Comparison of ENCODE assay signal across 8 cellular contexts in genomic region chr1:42335050-42335808, GRCh38. TPM values are rescaled to one million over a fixed set of nuclear protein-coding genes. Genes with fewer than 3 reads are reported as not detected.
DNase-seq lines count a peak whose midpoint lies in the region; ATAC-seq, FAIRE-seq and TF ChIP-seq lines count a peak whose summit lies in the region.

TSS of gene FOXJ3 (minus strand) at chr1:42335235. CDS start at chr1:42311093, 24,142 bp downstream.

- H3K4me1 Mint-ChIP-seq in astrocyte (ENCODE audit: low read depth, unreplicated experiment), result peaks cover 14% of the 10 kb centered on the region

- peak within 1 kb of the TSS; percentile 92 for H3K9ac ChIP-seq in astrocyte (ENCODE audit: low read length)

- DNase-seq in NCI-H187 treated with DMSO at 0.1 percent for 48 hours (lab: John Stamatoyannopoulos, UW) (peak; percentile 45), T-helper 22 cell (ENCODE audit: low read depth) (peak; percentile 84), astrocyte (ENCODE audit: low read depth) (peak; percentile 93), hepatocyte (ENCODE audit: low spot score) (peak; percentile 97), renal cortical epithelial cell (ENCODE audit: low read depth) (peak; percentile 76), aorta (peak; percentile 95 to 97)

- H4K20me1 ChIP-seq in astrocyte (ENCODE audit: insufficient read depth, low read length) (peaks cover 34% of the 10 kb centered on the region), hepatocyte (ENCODE audit: insufficient read depth, poor library complexity, severe bottlenecking) (peaks cover 42% of the 10 kb centered on the region)

- peak within 1 kb of the TSS; percentile 95 for H3K4me3 Mint-ChIP-seq in astrocyte (ENCODE audit: unreplicated experiment)

- peak within 1 kb of the TSS; percentile 91 for H3K4me3 ChIP-seq in astrocyte (ENCODE audit: insufficient read depth, low read depth, low read length)
- H3K4me3 ChIP-seq in hepatocyte, result peak within 1 kb of the TSS; percentile 92
- H3K4me3 ChIP-seq in aorta (ENCODE audit: low read length in 2 of 2), result peak within 1 kb of the TSS; percentile 79 to 94

- H3K36me3 Mint-ChIP-seq in astrocyte (ENCODE audit: low read depth, unreplicated experiment), result peaks cover under 1% of the 10 kb centered on the region

- H3K9me2 ChIP-seq in hepatocyte (replicated peaks; ENCODE audit: insufficient read depth), result no peaks in the 10 kb centered on the region

- H3K4me1 ChIP-seq in astrocyte (ENCODE audit: insufficient read depth, low read length) (peaks cover 13% of the 10 kb centered on the region), hepatocyte (ENCODE audit: insufficient read depth) (peaks cover 25% of the 10 kb centered on the region), aorta (ENCODE audit: control insufficient read depth in 1 of 2, insufficient read depth in 2 of 2, low read length in 2 of 2) (peaks cover 0 to 2% of the 10 kb centered on the region in 2 donors)

- H3K27me3 ChIP-seq in astrocyte (ENCODE audit: insufficient read depth, low read length) (no peaks in the 10 kb centered on the region), hepatocyte (no peaks in the 10 kb centered on the region), aorta (ENCODE audit: control insufficient read depth in 1 of 2, insufficient read depth in 2 of 2, low read length in 1 of 2) (no peaks in the 10 kb centered on the region)

- H2AFZ ChIP-seq in astrocyte (ENCODE audit: low read depth, low read length), result peak within 1 kb of the TSS; percentile 96
- H2AFZ ChIP-seq in hepatocyte, result peak within 1 kb of the TSS; percentile 59

- TF ChIP-seq CTCF in astrocyte (IDR thresholded peaks at IDR 0.05; ENCODE audit: insufficient read depth, low read depth, low read length) (no peak), hepatocyte (IDR thresholded peaks at IDR 0.05; ENCODE audit: poor library complexity) (no peak)

- H3K9me3 Mint-ChIP-seq in astrocyte (ENCODE audit: unreplicated experiment), result no peaks in the 10 kb centered on the region

- H3K27ac ChIP-seq in astrocyte (ENCODE audit: low read depth, low read length) (peak within 1 kb of the TSS; percentile 89), hepatocyte (peak within 1 kb of the TSS; percentile 98), aorta (ENCODE audit: low read depth in 1 of 2, low read length in 2 of 2) (peak within 1 kb of the TSS; percentile 64 to 68)

- ATAC-seq in GM18499 (IDR thresholded peaks at IDR 0.05; ENCODE audit: insufficient read depth, unreplicated experiment) (peak; percentile 39), HG02938 (IDR thresholded peaks at IDR 0.05; ENCODE audit: unreplicated experiment) (peak; percentile 53), aorta (ENCODE audit: low FRiP score) (peak; percentile 96)

- no peaks in the 10 kb centered on the region for H3K9me3 ChIP-seq in astrocyte (ENCODE audit: insufficient read depth, low read depth, low read length)
- no peaks in the 10 kb centered on the region for H3K9me3 ChIP-seq in hepatocyte (ENCODE audit: low read depth)
- H3K9me3 ChIP-seq in aorta (ENCODE audit: control insufficient read depth, low read length), result no peaks in the 10 kb centered on the region

- H3K4me2 ChIP-seq in astrocyte (ENCODE audit: low read length), result peak within 1 kb of the TSS; percentile 91
- peak within 1 kb of the TSS; percentile 80 for H3K4me2 ChIP-seq in hepatocyte

- H3K36me3 ChIP-seq in astrocyte (ENCODE audit: insufficient read depth, low read length) (no peaks in the 10 kb centered on the region), hepatocyte (replicated peaks; ENCODE audit: insufficient read depth, low read depth) (no peaks in the 10 kb centered on the region), aorta (ENCODE audit: control insufficient read depth in 1 of 2, insufficient read depth in 2 of 2, low read length in 1 of 2) (no peaks in the 10 kb centered on the region)

- no peaks in the 10 kb centered on the region for H3K27me3 Mint-ChIP-seq in astrocyte (ENCODE audit: low read depth, unreplicated experiment)

- peak within 1 kb of the TSS; percentile 93 for H3K27ac Mint-ChIP-seq in astrocyte (ENCODE audit: unreplicated experiment)

- FAIRE-seq in astrocyte (lab: Jason Lieb, UNC), result no peak

- WGBS in hepatocyte (ENCODE audit: low lambda C conversion rate, missing lambda C conversion rate), result under 1% methylated on average over 48 of the region's 79 CpGs
- 0 to 1% methylated on average over 68 to 79 of the region's 79 CpGs for WGBS in aorta, 2 donors

- H3K79me2 ChIP-seq in astrocyte (ENCODE audit: insufficient read depth, low read length), result peaks cover 47% of the 10 kb centered on the region
- H3K79me2 ChIP-seq in hepatocyte, result peaks cover 51% of the 10 kb centered on the region

- intact Hi-C loops in aorta (cut with DNase I), result loop anchor here (2.0 to 10.0 kb wide), 4 partner anchors 122 to 347 kb away; partner anchors contain the start of genes PPCS (in 2 of the 2), ZMYND12 (in 2 of the 2) and YBX1 (in 1 of the 2)

RNA-seq across cellular contexts. Expression of gene FOXJ3, which starts in this region (rescaled TPM):
- total RNA-seq in astrocyte, result 39.8 and 41.9 TPM in 2 replicates
- total RNA-seq in hepatocyte, result 39.0 and 47.9 TPM in 2 replicates
- 17.6 and 19.0 TPM in 2 replicates for polyA plus RNA-seq in hepatocyte
- total RNA-seq in renal cortical epithelial cell, result 9.9 and 36.7 TPM in 2 replicates
- total RNA-seq in aorta, result 10 to 100 TPM; 44.4 to 64.2 TPM
- polyA plus RNA-seq in aorta, result 10 to 100 TPM in 1 of 2 donors, 1 to 10 TPM in 1; 9.6 to 17.1 TPM

Comparison
In these comparisons a context has a peak if more than half of its experiments do, and no peak if none do; other contexts are left out.
1. Peak in every context shown above with its lines: DNase-seq, ATAC-seq, H3K4me3 ChIP-seq and H3K27ac ChIP-seq.
2. ATAC-seq: peak in every context shown above with its lines; median percentile 96 in aorta; 53 in HG02938; 39 in GM18499.
3. DNase-seq: peak in every context shown above with its lines; median percentile 97 in hepatocyte; 96 in aorta; 93 in astrocyte; 84 in T-helper 22 cell; 76 in renal cortical epithelial cell; 45 in NCI-H187 treated with DMSO at 0.1 percent for 48 hours.